ENCODE assay signal across 10 cellular contexts in the genomic region with DNA sequence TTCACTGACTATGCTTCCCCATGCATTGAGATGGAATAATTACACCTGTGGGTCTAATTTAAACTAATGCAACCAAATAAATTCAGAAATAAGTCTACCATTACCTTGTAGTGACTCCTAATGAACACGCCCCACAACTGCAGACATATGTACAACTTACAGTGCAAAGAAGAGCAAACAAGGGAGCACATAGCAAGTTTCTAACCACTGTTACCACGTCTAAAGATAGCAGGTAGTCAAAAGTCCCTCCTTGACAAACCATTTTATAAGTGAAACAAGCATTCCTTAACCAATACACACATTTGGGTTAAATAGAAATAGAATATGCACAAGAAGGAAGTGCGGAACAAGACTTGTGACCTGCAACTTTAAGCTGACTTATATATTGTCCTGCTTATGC.
A peak's percentile ranks its signal among the peaks of the same experiment; 100 is the strongest.
DNase-seq lines count a peak whose midpoint lies in the region; ATAC-seq lines count a peak whose summit lies in the region.
"Had no signal": no experiment of that assay in that cellular context is flagged by ENCODE, and none has a peak within 500 bp of the region (broad histone marks: within the 10 kb centered on the region; RNA-seq: fewer than 3 reads in every experiment).

No MANE protein-coding gene starts in this region.

- peak; percentile 88 for ATAC-seq in HG02798 (IDR thresholded peaks at IDR 0.05; ENCODE audit: poor library complexity, unreplicated experiment)
- no peak for ATAC-seq in stimulated activated naive CD8-positive, alpha-beta T cell treated with anti-CD3 and anti-CD28 coated beads, Interleukin-15, amount 100 ng/mL, for 72 hours

- H3K36me3 Mint-ChIP-seq in activated naive CD4-positive, alpha-beta T cell treated with anti-CD3 and anti-CD28 coated beads, Interleukin-2, amount 50 U/mL, for 24 hours, result peaks cover 10% of the 10 kb centered on the region

- peak overlapping the region; percentile 96 for H3K27ac ChIP-seq in SK-N-MC

- no peak for DNase-seq in activated naive CD4-positive, alpha-beta T cell (lab: John Stamatoyannopoulos, UW)
- DNase-seq in SK-N-MC (ENCODE audit: low read depth, low spot score), result no peak
- no peak for DNase-seq in stimulated activated naive CD8-positive, alpha-beta T cell treated with anti-CD3 and anti-CD28 coated beads, Interleukin-15, amount 100 ng/mL, for 72 hours
- DNase-seq in stimulated activated CD4-positive, alpha-beta T cell treated with anti-CD3 and anti-CD28 coated beads, Interleukin-2, amount 100 ng/mL, for 48 hours, result no peak
- DNase-seq in medulla oblongata (ENCODE audit: extremely low spot score), result no peak
- DNase-seq in 8988T, result no peak

- H3K27me3 Mint-ChIP-seq in activated naive CD4-positive, alpha-beta T cell treated with anti-CD3 and anti-CD28 coated beads, Interleukin-2, amount 50 U/mL, for 24 hours, result no peaks in the 10 kb centered on the region
- no peaks in the 10 kb centered on the region for H3K27me3 Mint-ChIP-seq in stimulated activated naive CD8-positive, alpha-beta T cell treated with anti-CD3 and anti-CD28 coated beads, Interleukin-15, amount 100 ng/mL, for 72 hours

- H3K36me3 ChIP-seq in SK-N-MC (ENCODE audit: insufficient read depth, low read length), result peaks cover 3% of the 10 kb centered on the region; the same call in 1 of the 2 replicates
- H3K36me3 ChIP-seq: tibial nerve had no signal

- H3K9me3 ChIP-seq in SK-N-MC (ENCODE audit: low read depth, low read length), result no peaks in the 10 kb centered on the region
- H3K9me3 ChIP-seq: tibial nerve had no signal

- H3K9me3 Mint-ChIP-seq in activated naive CD4-positive, alpha-beta T cell treated with anti-CD3 and anti-CD28 coated beads, Interleukin-2, amount 50 U/mL, for 24 hours, result no peaks in the 10 kb centered on the region
- no peaks in the 10 kb centered on the region for H3K9me3 Mint-ChIP-seq in stimulated activated naive CD8-positive, alpha-beta T cell treated with anti-CD3 and anti-CD28 coated beads, Interleukin-15, amount 100 ng/mL, for 72 hours

- peak overlapping the region; percentile 83 for H3K4me3 Mint-ChIP-seq in activated naive CD4-positive, alpha-beta T cell treated with anti-CD3 and anti-CD28 coated beads, Interleukin-2, amount 50 U/mL, for 24 hours
- H3K4me3 Mint-ChIP-seq in stimulated activated naive CD8-positive, alpha-beta T cell treated with anti-CD3 and anti-CD28 coated beads, Interleukin-15, amount 100 ng/mL, for 72 hours, result peak overlapping the region; percentile 44 to 55

- H3K4me1 Mint-ChIP-seq in activated naive CD4-positive, alpha-beta T cell treated with anti-CD3 and anti-CD28 coated beads, Interleukin-2, amount 50 U/mL, for 24 hours, result peaks cover 79% of the 10 kb centered on the region
- H3K4me1 Mint-ChIP-seq in stimulated activated naive CD8-positive, alpha-beta T cell treated with anti-CD3 and anti-CD28 coated beads, Interleukin-15, amount 100 ng/mL, for 72 hours, result peaks cover 65% of the 10 kb centered on the region

- H3K4me3 ChIP-seq in SK-N-MC, result peak overlapping the region; percentile 72
- H3K4me3 ChIP-seq: skin epidermis had no signal

- H3K27ac Mint-ChIP-seq in activated naive CD4-positive, alpha-beta T cell treated with anti-CD3 and anti-CD28 coated beads, Interleukin-2, amount 50 U/mL, for 24 hours, result no peak overlapping the region
- no peak overlapping the region for H3K27ac Mint-ChIP-seq in stimulated activated naive CD8-positive, alpha-beta T cell treated with anti-CD3 and anti-CD28 coated beads, Interleukin-15, amount 100 ng/mL, for 72 hours

- H3K9ac ChIP-seq in SK-N-MC (ENCODE audit: insufficient read length), result peak overlapping the region; percentile 87
